Comparison of ENCODE assay signal across 8 cellular contexts in genomic region chrX:39705299-39705698, GRCh38.
DNase-seq lines count a peak whose midpoint lies in the region; ATAC-seq and TF ChIP-seq lines count a peak whose summit lies in the region.

No MANE protein-coding gene starts in this region.

- H3K4me3 ChIP-seq in cardiac fibroblast (replicated peaks in 1 of 2; ENCODE audit: low read depth in 2 of 2, low read length in 2 of 2), result no peak overlapping the region
- no peak overlapping the region for H3K4me3 ChIP-seq in lung

- H3K9me3 ChIP-seq in lung (ENCODE audit: control insufficient read depth in 2 of 2, insufficient read depth in 1 of 2, low read length in 1 of 2), result peaks cover 0 to 9% of the 10 kb centered on the region in 2 donors

- DNase-seq in EL (peak; percentile 76), NCI-H1105 (lab: John Stamatoyannopoulos, UW) (peak; percentile 14), cardiac fibroblast (ENCODE audit: low read depth in 2 of 2) (peak; percentile 91 to 92), lung (ENCODE audit: low spot score) (peak; percentile 75), NCI-H187 (lab: John Stamatoyannopoulos, UW) (no peak), GM20000 (ENCODE audit: low spot score) (no peak), T-helper 2 cell (no peak), NCI-H345 (lab: John Stamatoyannopoulos, UW) (no peak)

- ATAC-seq in lung (ENCODE audit: insufficient read depth, low FRiP score), result peak; percentile 27

- peak; percentile 69 for TF ChIP-seq CTCF in cardiac fibroblast (IDR thresholded peaks at IDR 0.05; ENCODE audit: low read depth, low read length)
- TF ChIP-seq CTCF in lung (IDR thresholded peaks at IDR 0.05; ENCODE audit: control extremely low read depth, extremely low read depth), result no peak
- TF ChIP-seq CTCF in GM20000 (IDR thresholded peaks at IDR 0.05; ENCODE audit: extremely low read depth, missing control alignments), result no peak

- H3K36me3 ChIP-seq in lung (ENCODE audit: control insufficient read depth in 2 of 2, insufficient read depth in 2 of 2, low read length in 2 of 2), result no peaks in the 10 kb centered on the region

- 16 to 35% methylated on average over 2 of the region's 2 CpGs for WGBS in lung, 2 donors

- no peaks in the 10 kb centered on the region for H3K27me3 ChIP-seq in lung (ENCODE audit: control insufficient read depth, insufficient read depth)

- peaks cover 0 to 2% of the 10 kb centered on the region in 2 donors for H3K4me1 ChIP-seq in lung (ENCODE audit: control insufficient read depth in 2 of 2, insufficient read depth in 2 of 2, low read length in 2 of 2)

- no peak overlapping the region for H3K27ac ChIP-seq in lung (ENCODE audit: low read depth in 1 of 2, low read length in 1 of 2)

Comparison
In these comparisons a context has a peak if more than half of its experiments do, and no peak if none do; other contexts are left out.
1. DNase-seq: peak in EL (single experiment), NCI-H1105 (single experiment), cardiac fibroblast (2 of 2) and lung (single experiment); none in NCI-H187 (0 of 2), GM20000 (single experiment), T-helper 2 cell (0 of 5) and NCI-H345 (single experiment).